In genomic region chr17:37312137-37312923, GRCh38 we compare ENCODE assay signal across 14 cellular contexts.
DNase-seq lines count a peak whose midpoint lies in the region; ATAC-seq and TF ChIP-seq lines count a peak whose summit lies in the region.
"Had no signal": no experiment of that assay in that cellular context is flagged by ENCODE, and none has a peak within 500 bp of the region (broad histone marks: within the 10 kb centered on the region; RNA-seq: fewer than 3 reads in every experiment).

No MANE protein-coding gene starts in this region.

- no peaks in the 10 kb centered on the region for H3K79me2 ChIP-seq in H9 (ENCODE audit: insufficient read depth, low read length)
- peaks cover 79% of the 10 kb centered on the region for H3K79me2 ChIP-seq in neural progenitor cell (ENCODE audit: low read depth)

- no peaks in the 10 kb centered on the region for H3K27me3 ChIP-seq in H9 (ENCODE audit: insufficient read depth, low read length)
- H3K27me3 ChIP-seq in neural progenitor cell = no peaks in the 10 kb centered on the region
- no peaks in the 10 kb centered on the region for H3K27me3 ChIP-seq in body of pancreas

- H4K91ac ChIP-seq in H9 (ENCODE audit: insufficient read length, low read depth, low read length) = no peak overlapping the region

- H3K79me1 ChIP-seq in H9 (ENCODE audit: insufficient read depth, low read depth, low read length, poor library complexity, severe bottlenecking) = peaks cover 3% of the 10 kb centered on the region

- H3K27ac Mint-ChIP-seq in H9 (peak overlapping the region in 2 of 3 experiments; percentile 0 to 55; a peak in 3 of 7 replicates), chondrocyte (ENCODE audit: unreplicated experiment) (peak overlapping the region; percentile 41), osteocyte (ENCODE audit: unreplicated experiment) (no peak overlapping the region), neural progenitor cell (no peak overlapping the region)
- H3K27ac Mint-ChIP-seq: T-helper 1 cell treated with Interleukin-12 subunit alpha and Interleukin-12 subunit beta and Interleukin-4 antibody, amounts not matched to agents 30 μg/mL and 1 μg/mL, for 36 hours had no signal

- H3K27me3 Mint-ChIP-seq in H9 (ENCODE audit: low read depth) (no peaks in the 10 kb centered on the region), chondrocyte (ENCODE audit: low read depth) (no peaks in the 10 kb centered on the region), osteocyte (ENCODE audit: unreplicated experiment) (no peaks in the 10 kb centered on the region), neural progenitor cell (ENCODE audit: insufficient read depth, low read depth) (no peaks in the 10 kb centered on the region)

- no peak overlapping the region for H3K23ac ChIP-seq in H9 (ENCODE audit: insufficient read length, low read depth, low read length)

- H3K4me1 Mint-ChIP-seq in H9 (peaks cover 7 to 10% of the 10 kb centered on the region in 2 experiments; a peak in 3 of 4 replicates), chondrocyte (ENCODE audit: low read depth) (peaks cover 6% of the 10 kb centered on the region), osteocyte (ENCODE audit: unreplicated experiment) (peaks cover 4% of the 10 kb centered on the region), neural progenitor cell (no peaks in the 10 kb centered on the region)

- no peak overlapping the region for H2BK15ac ChIP-seq in H9 (ENCODE audit: low read depth, low read length)

- intact Hi-C loops in body of pancreas (cut with DNase I) = no loop called here

- no peaks in the 10 kb centered on the region for H3K23me2 ChIP-seq in H9 (ENCODE audit: insufficient read length, low read depth, low read length, poor library complexity, severe bottlenecking)

- no peak overlapping the region for H3K4me2 ChIP-seq in H9 (ENCODE audit: insufficient read depth, insufficient read length, low read length)
- no peak overlapping the region for H3K4me2 ChIP-seq in neural progenitor cell

- H3K36me3 Mint-ChIP-seq in H9 (ENCODE audit: insufficient read depth in 1 of 3, low read depth in 3 of 3) (peaks cover 11 to 29% (median 17%) of the 10 kb centered on the region in 3 experiments; a peak in 6 of 7 replicates), chondrocyte (ENCODE audit: low read depth) (peaks cover 7% of the 10 kb centered on the region), osteocyte (ENCODE audit: unreplicated experiment) (peaks cover 6% of the 10 kb centered on the region), neural progenitor cell (peaks cover 8% of the 10 kb centered on the region)

- no peak overlapping the region for H2AK5ac ChIP-seq in H9 (ENCODE audit: insufficient read length, low read length)

- no peak overlapping the region for H3K14ac ChIP-seq in H9 (ENCODE audit: insufficient read depth, low read length)

- H3K4me1 ChIP-seq in H9 (ENCODE audit: insufficient read depth, low read length) (no peaks in the 10 kb centered on the region; the same call in 1 of the 2 replicates), neural progenitor cell (no peaks in the 10 kb centered on the region), body of pancreas (no peaks in the 10 kb centered on the region)

- WGBS in H9 (ENCODE audit: extremely low coverage, insufficient read length, low lambda C conversion rate) = no CpG with 5 or more reads among the region's 3 CpGs
- 55 to 69% methylated on average over 3 of the region's 3 CpGs for WGBS in body of pancreas, 2 donors

- ATAC-seq in HG02610 (IDR thresholded peaks at IDR 0.05; ENCODE audit: unreplicated experiment) = no peak
- ATAC-seq in body of pancreas = no peak

- DNase-seq in H9 (no peak), NCI-H146 treated with DMSO at 0.1 percent for 48 hours (lab: John Stamatoyannopoulos, UW; ENCODE audit: unreplicated experiment) (peak; percentile 30), chondrocyte (ENCODE audit: low spot score) (no peak), osteocyte (ENCODE audit: extremely low spot score, unreplicated experiment) (peak; percentile 21), neural progenitor cell (ENCODE audit: low spot score) (no peak), body of pancreas (no peak)
- DNase-seq: HCEC 1CT, Kasumi-1, MV-4-11, NCI-H1436 treated with DMSO at 0.1 percent for 48 hours, NCI-H82, SHP77 had no signal

- no peak overlapping the region for H3K18ac ChIP-seq in H9 (ENCODE audit: insufficient read length, low read depth, low read length)

- H2BK5ac ChIP-seq in H9 (ENCODE audit: insufficient read length, low read length) = no peak overlapping the region

- H3K9me3 Mint-ChIP-seq in H9 (no peaks in the 10 kb centered on the region), chondrocyte (ENCODE audit: low read depth) (no peaks in the 10 kb centered on the region), osteocyte (ENCODE audit: unreplicated experiment) (no peaks in the 10 kb centered on the region), neural progenitor cell (no peaks in the 10 kb centered on the region)
- H3K9me3 Mint-ChIP-seq: T-helper 1 cell treated with Interleukin-12 subunit alpha and Interleukin-12 subunit beta and Interleukin-4 antibody, amounts not matched to agents 30 μg/mL and 1 μg/mL, for 36 hours had no signal

- no peak overlapping the region for H2BK120ac ChIP-seq in H9 (ENCODE audit: low read depth, low read length, poor library complexity, severe bottlenecking)

- no peaks in the 10 kb centered on the region for H3F3A ChIP-seq in neural progenitor cell (ENCODE audit: low read depth)

- H3K4me3 Mint-ChIP-seq in H9 (no peak overlapping the region), chondrocyte (ENCODE audit: unreplicated experiment) (no peak overlapping the region), osteocyte (ENCODE audit: unreplicated experiment) (no peak overlapping the region), neural progenitor cell (no peak overlapping the region)
- H3K4me3 Mint-ChIP-seq: T-helper 1 cell treated with Interleukin-12 subunit alpha and Interleukin-12 subunit beta and Interleukin-4 antibody, amounts not matched to agents 30 μg/mL and 1 μg/mL, for 36 hours had no signal

- no peak overlapping the region for H2BK20ac ChIP-seq in H9 (ENCODE audit: low read depth, low read length, poor library complexity, severe bottlenecking)

- H3K9me3 ChIP-seq in H9 (ENCODE audit: control insufficient read depth, low read depth, low read length) (no peaks in the 10 kb centered on the region), neural progenitor cell (ENCODE audit: low read depth) (no peaks in the 10 kb centered on the region), body of pancreas (no peaks in the 10 kb centered on the region)

- no peak overlapping the region for H4K5ac ChIP-seq in H9 (ENCODE audit: insufficient read length, low read depth, low read length)

- no peak overlapping the region for H3K4ac ChIP-seq in H9 (ENCODE audit: low read depth, low read length)

- H4K8ac ChIP-seq in H9 (replicated peaks; ENCODE audit: insufficient read length, low read depth, low read length) = no peak overlapping the region

- H4K20me1 ChIP-seq in H9 (ENCODE audit: control insufficient read depth, insufficient read depth, insufficient read length) (no peaks in the 10 kb centered on the region), neural progenitor cell (ENCODE audit: low read depth) (no peaks in the 10 kb centered on the region)

- TF ChIP-seq CTCF in H9 (conservative IDR thresholded peaks at IDR 0.05) (no peak), chondrocyte (IDR thresholded peaks at IDR 0.05) (no peak), osteocyte (IDR thresholded peaks at IDR 0.05) (no peak), neural progenitor cell (IDR thresholded peaks at IDR 0.05) (no peak), body of pancreas (IDR thresholded peaks at IDR 0.05) (no peak)

- no peak overlapping the region for H3K27ac ChIP-seq in H9 (ENCODE audit: insufficient read length, low read depth, low read length)
- H3K27ac ChIP-seq in neural progenitor cell = no peak overlapping the region
- no peak overlapping the region for H3K27ac ChIP-seq in body of pancreas

- no peak overlapping the region for H2BK12ac ChIP-seq in H9 (ENCODE audit: insufficient read length, low read depth, low read length)

- no peak overlapping the region for H2AFZ ChIP-seq in H9 (ENCODE audit: low read length)
- H2AFZ ChIP-seq in neural progenitor cell (replicated peaks) = no peak overlapping the region

- H3K9ac ChIP-seq in H9 (ENCODE audit: extremely low read depth, insufficient read length, low read length) = no peak overlapping the region
- H3K9ac ChIP-seq in neural progenitor cell = no peak overlapping the region

- TF ChIP-seq POLR2A in body of pancreas (IDR thresholded peaks at IDR 0.05) = no peak

- H3T11ph ChIP-seq in H9 (ENCODE audit: low read length) = no peak overlapping the region

- H3K4me3 ChIP-seq in neural progenitor cell (no peak overlapping the region), body of pancreas (no peak overlapping the region)

- H3K36me3 ChIP-seq in neural progenitor cell (no peaks in the 10 kb centered on the region), body of pancreas (replicated peaks in 1 of 2; ENCODE audit: insufficient read depth in 1 of 2, low read depth in 2 of 2) (no peaks in the 10 kb centered on the region)

- H3K56ac ChIP-seq in H9 (ENCODE audit: insufficient read length, low read depth, low read length) = no peak overlapping the region

Comparison
In these comparisons a context has a peak if more than half of its experiments do, and no peak if none do; other contexts are left out.
1. DNase-seq: peak in NCI-H146 treated with DMSO at 0.1 percent for 48 hours (single experiment) and osteocyte (single experiment); none in H9 (single experiment), chondrocyte (single experiment), neural progenitor cell (single experiment) and body of pancreas (0 of 4).
2. H3K27ac Mint-ChIP-seq: peak in H9 (2 of 3) and chondrocyte (single experiment); none in osteocyte (single experiment) and neural progenitor cell (single experiment).